In genomic region chr22:26672060-26672471, GRCh38 we compare ENCODE assay signal across 8 cellular contexts. TPM values are rescaled to one million over a fixed set of nuclear protein-coding genes. Genes with fewer than 3 reads are reported as not detected.
DNase-seq lines count a peak whose midpoint lies in the region; ATAC-seq and TF ChIP-seq lines count a peak whose summit lies in the region.

No MANE protein-coding gene starts in this region.

- H3K27me3 ChIP-seq in gastroesophageal sphincter (peaks cover 12% of the 10 kb centered on the region), spleen (replicated peaks in 1 of 7) (no peaks in the 10 kb centered on the region)

- H3K27ac ChIP-seq in gastroesophageal sphincter (peak overlapping the region; percentile 88 to 96 (median 90)), spleen (peak overlapping the region; percentile 92 to 100 (median 98))

- no peak for TF ChIP-seq POLR2A in gastroesophageal sphincter (IDR thresholded peaks at IDR 0.05)
- TF ChIP-seq POLR2A in spleen (IDR thresholded peaks at IDR 0.05), result peak in 1 of 3 donors; percentile 20

- H3K4me3 ChIP-seq in GM12875 (ENCODE audit: low read depth, low read length), result peak overlapping the region; percentile 12
- peak overlapping the region; percentile 67 to 88 for H3K4me3 ChIP-seq in gastroesophageal sphincter
- peak overlapping the region in 6 of 8 donors; percentile 57 to 91 (median 68) for H3K4me3 ChIP-seq in spleen

- no peak for TF ChIP-seq CTCF in GM12875 (IDR thresholded peaks at IDR 0.05; ENCODE audit: borderline replicate concordance, insufficient read depth, low read depth, low read length)
- TF ChIP-seq CTCF in WTC11 (IDR thresholded peaks at IDR 0.05), result no peak
- TF ChIP-seq CTCF in gastroesophageal sphincter (IDR thresholded peaks at IDR 0.05), result no peak
- no peak for TF ChIP-seq CTCF in spleen (IDR thresholded peaks at IDR 0.05 in 8 of 11, conservative IDR thresholded peaks at IDR 0.05 in 3 of 11)

- intact Hi-C loops in spleen (cut with DNase I; ENCODE audit: low total_unique reads), result no loop called here

- no peaks in the 10 kb centered on the region for H3K27me3 Mint-ChIP-seq in WTC11 (ENCODE audit: low read depth)

- DNase-seq in WTC11 (ENCODE audit: low spot score), result no peak
- peak; percentile 87 for DNase-seq in spleen
- no peak for DNase-seq in foreskin melanocyte
- DNase-seq in OCI-M2 (lab: John Stamatoyannopoulos, UW; ENCODE audit: unreplicated experiment), result no peak
- DNase-seq in NCI-H2081 (lab: John Stamatoyannopoulos, UW), result no peak

- H3K36me3 ChIP-seq in gastroesophageal sphincter (no peaks in the 10 kb centered on the region), spleen (peaks cover 0 to 16% (median 0%) of the 10 kb centered on the region in 6 donors)

- peaks cover 51% of the 10 kb centered on the region for H3K4me1 Mint-ChIP-seq in WTC11

- CTCF ChIA-PET in WTC11 (lab: Charles Lee), result interaction anchor here (0.6 to 1.9 kb wide), 12 partner anchors 9 to 360 kb away, joined by 3 to 24 read pairs (median 3); partner anchors contain the start of genes HPS4 and SRRD

- no peak for TF ChIP-seq EP300 in gastroesophageal sphincter (IDR thresholded peaks at IDR 0.05)

- H3K4me3 Mint-ChIP-seq in WTC11, result peak overlapping the region; percentile 89

- ATAC-seq in HG02759 (IDR thresholded peaks at IDR 0.05; ENCODE audit: unreplicated experiment) (peak; percentile 6), WTC11 (peak; percentile 2; the same call in 1 of the 2 replicates), gastroesophageal sphincter (no peak)

- H3K4me1 ChIP-seq in gastroesophageal sphincter, result peaks cover 6 to 39% (median 6%) of the 10 kb centered on the region in 3 donors
- H3K4me1 ChIP-seq in spleen, result peaks cover 31 to 98% (median 77%) of the 10 kb centered on the region in 6 donors

- POLR2A ChIA-PET in WTC11 (lab: Charles Lee), result no interaction called here

- H3K36me3 Mint-ChIP-seq in WTC11, result peaks cover 11% of the 10 kb centered on the region; the same call in 1 of the 2 replicates

- WGBS in gastroesophageal sphincter (ENCODE audit: low coverage in 1 of 2), 2 donors, result 74 to 93% methylated on average over 5 to 7 of the region's 8 CpGs
- WGBS in spleen, 5 donors, result 67 to 75% (median 70%) methylated on average over 8 of the region's 8 CpGs

- H3K9me3 Mint-ChIP-seq in WTC11, result no peaks in the 10 kb centered on the region

- H3K9me3 ChIP-seq in gastroesophageal sphincter (no peaks in the 10 kb centered on the region), spleen (no peaks in the 10 kb centered on the region)

- H3K27ac Mint-ChIP-seq in WTC11, result peak overlapping the region; percentile 92

TF ChIP-seq in WTC11, 78 proteins besides CTCF, POLR2A, EP300 and RAD21:
- TF ChIP-seq ZNF232 (CRISPR knock-in tag; IDR thresholded peaks at IDR 0.05) (0 out of 2 replicates have a peak, but pooled peaks have one; percentile 9), SOX15 (CRISPR knock-in tag; IDR thresholded peaks at IDR 0.05) (no peak)

RNA-seq across cellular contexts. Expression of gene MIAT, which starts 14.7 kb away (rescaled TPM):
- total RNA-seq in WTC11 (2021) (50.7 to 61.6 TPM (median 58.2 TPM) in 3 replicates), gastroesophageal sphincter (1 to 10 TPM in 1 of 4 donors, under 1 TPM in 3; 0.05 to 1.1 (median 0.41) TPM), spleen (10 to 100 TPM; 16.0 to 62.4 (median 24.8) TPM)
- 1 to 10 TPM in 2 of 3 donors, under 1 TPM in 1; 0.77 to 3.2 (median 1.7) TPM for polyA plus RNA-seq in spleen

RNA-seq across cellular contexts. Expression of gene CRYBA4, which starts 50.3 kb away (rescaled TPM):
- total RNA-seq in WTC11 (2021) (0.53 to 1.1 TPM (median 0.81 TPM) in 3 replicates), gastroesophageal sphincter (not detected), spleen (not detected)
- polyA plus RNA-seq in spleen, result under 1 TPM; 0.20 to 0.24 (median 0.22) TPM

RNA-seq across cellular contexts. Expression of gene CRYBB1, which starts 54.2 kb away (rescaled TPM):
- total RNA-seq in WTC11 (2021) (4.0 to 5.1 TPM (median 4.6 TPM) in 3 replicates), gastroesophageal sphincter (under 1 TPM in 1 of 4 donors, not detected in 3; 0.40 TPM), spleen (1 to 10 TPM in 6 of 7 donors, under 1 TPM in 1; 0.34 to 2.9 (median 2.1) TPM)
- 1 to 10 TPM in 2 of 3 donors, under 1 TPM in 1; 0.98 to 1.9 (median 1.3) TPM for polyA plus RNA-seq in spleen

Comparison
In these comparisons a context has a peak if more than half of its experiments do, and no peak if none do; other contexts are left out.
1. H3K4me3 ChIP-seq: peak in every context shown above with its lines; median percentile 78 in gastroesophageal sphincter; 68 in spleen; 12 in GM12875.
2. RNA of gene MIAT, which starts 14.7 kb away (total RNA-seq): 50.7 to 61.6 TPM in WTC11 and 16.0 to 62.4 TPM in spleen; 0.05 to 1.1 TPM in gastroesophageal sphincter; every median in the first group is over 4 times any median in the second.